ENCODE assay signal across 1 cellular context in genomic region chr7:66099551-66100407, GRCh38.
TF ChIP-seq lines count a peak whose summit lies in the region.

No MANE protein-coding gene starts in this region.

TF ChIP-seq in A549, 52 proteins besides CTCF, POLR2A, EP300 and RAD21 (continued from another document):
- TF ChIP-seq REST (IDR thresholded peaks at IDR 0.05) (no peak), RNF2 (IDR thresholded peaks at IDR 0.05; ENCODE audit: borderline replicate concordance, low read depth) (no peak), JUN (IDR thresholded peaks at IDR 0.05) (peak in 1 of 2 experiments; percentile 60; a peak in 2 of 5 replicates), SREBF2 (IDR thresholded peaks at IDR 0.05) (no peak), KDM1A (IDR thresholded peaks at IDR 0.05; ENCODE audit: low read depth) (peak; percentile 27; the same call in 1 of the 2 replicates)
